Comparison of ENCODE assay signal across 4 cellular contexts in genomic region chr7:39517240-39517639, GRCh38.
"Had no signal": no experiment of that assay in that cellular context is flagged by ENCODE, and none has a peak within 500 bp of the region (broad histone marks: within the 10 kb centered on the region; RNA-seq: fewer than 3 reads in every experiment).

No MANE protein-coding gene starts in this region.

- H3K9me3 Mint-ChIP-seq: GM23338, H9 had no signal

- H3K27ac Mint-ChIP-seq: GM23338, H9 had no signal

- DNase-seq: H9, HCEC 1CT, IMR-90 had no signal

- H3K4me3 Mint-ChIP-seq: GM23338, H9 had no signal

- H3K4me3 ChIP-seq: GM23338 had no signal

- ATAC-seq: GM23338 had no signal
